22 cellular contexts compared by ENCODE assay signal in the genomic region with DNA sequence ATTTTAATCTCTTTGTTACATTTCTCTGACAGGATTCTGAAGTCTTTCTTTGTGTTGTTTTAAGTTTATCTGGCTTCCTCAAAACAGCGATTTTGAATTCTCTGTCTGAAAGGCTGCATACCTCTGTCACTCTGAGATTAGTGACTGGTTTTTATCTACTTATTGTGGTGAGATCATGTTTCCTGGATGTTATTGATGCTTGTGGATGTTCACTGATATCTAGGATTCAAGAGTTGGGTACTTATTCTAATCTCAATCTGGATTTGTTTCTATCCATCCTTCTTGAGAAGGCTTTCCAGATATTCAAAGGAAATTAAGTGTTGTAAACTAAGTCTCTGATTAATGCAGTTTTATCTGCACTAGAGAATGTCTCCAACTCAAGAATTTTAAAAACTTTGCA.
DNase-seq lines count a peak whose midpoint lies in the region; ATAC-seq, FAIRE-seq and TF ChIP-seq lines count a peak whose summit lies in the region.
"Had no signal": no experiment of that assay in that cellular context is flagged by ENCODE, and none has a peak within 500 bp of the region (broad histone marks: within the 10 kb centered on the region; RNA-seq: fewer than 3 reads in every experiment).

No MANE protein-coding gene starts in this region.

- no peak for ATAC-seq in Right ventricle myocardium superior (ENCODE audit: poor library complexity)

- DNase-seq in astrocyte (ENCODE audit: low read depth), result peak; percentile 67
- peak; percentile 67 for DNase-seq in fibroblast of the aortic adventitia (ENCODE audit: low read depth)
- DNase-seq in right atrium auricular region (ENCODE audit: low spot score), result no peak
- DNase-seq in Right ventricle myocardium superior, result no peak
- DNase-seq in substantia nigra (lab: John Stamatoyannopoulos, UW), result no peak
- DNase-seq in pons (ENCODE audit: low spot score), result no peak
- DNase-seq: BE2C, DMS53, GF-D8, GM23248, H9, HFFc6, MM.1S, NCI-H1048, NCI-H1417 treated with DMSO at 0.1 percent for 48 hours, NCI-H187, NCI-H2107, NCI-H748 treated with DMSO at 0.1 percent for 48 hours, Peyer's patch, SJCRH30 had no signal

- H3K36me3 Mint-ChIP-seq in astrocyte (ENCODE audit: low read depth, unreplicated experiment), result no peaks in the 10 kb centered on the region

- intact Hi-C loops in Right ventricle myocardium superior (cut with DNase I), result no loop called here

- H3K9me3 Mint-ChIP-seq in astrocyte (ENCODE audit: unreplicated experiment), result no peaks in the 10 kb centered on the region

- TF ChIP-seq CTCF in SU-DHL-6 (IDR thresholded peaks at IDR 0.05; ENCODE audit: insufficient read depth, low read length, poor library complexity, severe bottlenecking), result no peak
- no peak for TF ChIP-seq CTCF in astrocyte (IDR thresholded peaks at IDR 0.05; ENCODE audit: insufficient read depth, low read depth, low read length)
- TF ChIP-seq CTCF in fibroblast of the aortic adventitia (IDR thresholded peaks at IDR 0.05; ENCODE audit: insufficient read depth, low read length), result no peak
- no peak for TF ChIP-seq CTCF in right atrium auricular region (IDR thresholded peaks at IDR 0.05)

- H3K4me2 ChIP-seq in SU-DHL-6 (ENCODE audit: low read depth, low read length, poor library complexity, severe bottlenecking), result no peak overlapping the region
- no peak overlapping the region for H3K4me2 ChIP-seq in astrocyte (ENCODE audit: low read length)

- H3K4me3 ChIP-seq in SU-DHL-6 (ENCODE audit: insufficient read depth, low read length, poor library complexity, severe bottlenecking), result no peak overlapping the region
- H3K4me3 ChIP-seq in astrocyte (ENCODE audit: insufficient read depth, low read depth, low read length), result no peak overlapping the region
- no peak overlapping the region for H3K4me3 ChIP-seq in fibroblast of the aortic adventitia (ENCODE audit: low read depth, low read length)
- H3K4me3 ChIP-seq in right atrium auricular region, result no peak overlapping the region
- H3K4me3 ChIP-seq: GM23248, Peyer's patch, SJCRH30 had no signal

- H2AFZ ChIP-seq in SU-DHL-6 (ENCODE audit: low read depth, low read length, severe bottlenecking) (peak overlapping the region; percentile 48), astrocyte (ENCODE audit: low read depth, low read length) (no peak overlapping the region)
- H2AFZ ChIP-seq: GM23248 had no signal

- H3K4me1 ChIP-seq in astrocyte (ENCODE audit: insufficient read depth, low read length) (no peaks in the 10 kb centered on the region), right atrium auricular region (no peaks in the 10 kb centered on the region)
- H3K4me1 ChIP-seq: BE2C, Peyer's patch, SJCRH30 had no signal

- H3K36me3 ChIP-seq in SU-DHL-6 (ENCODE audit: low read length) (no peaks in the 10 kb centered on the region), astrocyte (ENCODE audit: insufficient read depth, low read length) (no peaks in the 10 kb centered on the region), right atrium auricular region (no peaks in the 10 kb centered on the region)
- H3K36me3 ChIP-seq: BE2C, Peyer's patch, SJCRH30 had no signal

- H3K9me3 ChIP-seq in SU-DHL-6 (ENCODE audit: insufficient read depth, low read length) (no peaks in the 10 kb centered on the region), astrocyte (ENCODE audit: insufficient read depth, low read depth, low read length) (no peaks in the 10 kb centered on the region), right atrium auricular region (no peaks in the 10 kb centered on the region)
- H3K9me3 ChIP-seq: BE2C, Peyer's patch, SJCRH30 had no signal

- H3K27ac Mint-ChIP-seq in astrocyte (ENCODE audit: unreplicated experiment), result no peak overlapping the region
- H3K27ac Mint-ChIP-seq: H9, HFFc6 had no signal

- no peak for FAIRE-seq in astrocyte (lab: Jason Lieb, UNC)
- FAIRE-seq: D721Med had no signal

- H3K79me2 ChIP-seq in SU-DHL-6 (ENCODE audit: insufficient read depth, low read length) (no peaks in the 10 kb centered on the region), astrocyte (ENCODE audit: insufficient read depth, low read length) (no peaks in the 10 kb centered on the region)

- H4K20me1 ChIP-seq in SU-DHL-6 (ENCODE audit: low read depth, low read length) (no peaks in the 10 kb centered on the region), astrocyte (ENCODE audit: insufficient read depth, low read length) (no peaks in the 10 kb centered on the region)

- H3K4me3 Mint-ChIP-seq in astrocyte (ENCODE audit: unreplicated experiment), result no peak overlapping the region
- H3K4me3 Mint-ChIP-seq: H9, HFFc6 had no signal

- no peaks in the 10 kb centered on the region for H3K27me3 Mint-ChIP-seq in astrocyte (ENCODE audit: low read depth, unreplicated experiment)

- H3K4me1 Mint-ChIP-seq in astrocyte (ENCODE audit: low read depth, unreplicated experiment), result no peaks in the 10 kb centered on the region
- H3K4me1 Mint-ChIP-seq: H9 had no signal

- H3K27me3 ChIP-seq in SU-DHL-6 (ENCODE audit: low read length), result no peaks in the 10 kb centered on the region
- H3K27me3 ChIP-seq in astrocyte (ENCODE audit: insufficient read depth, low read length), result no peaks in the 10 kb centered on the region
- no peaks in the 10 kb centered on the region for H3K27me3 ChIP-seq in right atrium auricular region
- H3K27me3 ChIP-seq: BE2C, Peyer's patch, SJCRH30 had no signal

- H3K9me2 ChIP-seq in SU-DHL-6 (replicated peaks; ENCODE audit: insufficient read depth, low read length), result no peaks in the 10 kb centered on the region

- no peaks in the 10 kb centered on the region for H3F3A ChIP-seq in SU-DHL-6 (ENCODE audit: insufficient read depth)

- H3K27ac ChIP-seq in SU-DHL-6 (ENCODE audit: low read depth, low read length) (no peak overlapping the region), astrocyte (ENCODE audit: low read depth, low read length) (no peak overlapping the region), right atrium auricular region (no peak overlapping the region), substantia nigra (ENCODE audit: low read depth, low read length, poor library complexity, severe bottlenecking) (no peak overlapping the region)
- H3K27ac ChIP-seq: GM23248, Peyer's patch, SJCRH30 had no signal

- H3K9ac ChIP-seq in SU-DHL-6 (ENCODE audit: low read length) (no peak overlapping the region), astrocyte (ENCODE audit: low read length) (no peak overlapping the region)
- H3K9ac ChIP-seq: GM23248 had no signal

Comparison
In these comparisons a context has a peak if more than half of its experiments do, and no peak if none do; other contexts are left out.
1. DNase-seq: peak in astrocyte (single experiment) and fibroblast of the aortic adventitia (single experiment); none in right atrium auricular region (single experiment), Right ventricle myocardium superior (single experiment), substantia nigra (0 of 49) and pons (single experiment).